Comparison of ENCODE assay signal across 15 cellular contexts in the genomic region with DNA sequence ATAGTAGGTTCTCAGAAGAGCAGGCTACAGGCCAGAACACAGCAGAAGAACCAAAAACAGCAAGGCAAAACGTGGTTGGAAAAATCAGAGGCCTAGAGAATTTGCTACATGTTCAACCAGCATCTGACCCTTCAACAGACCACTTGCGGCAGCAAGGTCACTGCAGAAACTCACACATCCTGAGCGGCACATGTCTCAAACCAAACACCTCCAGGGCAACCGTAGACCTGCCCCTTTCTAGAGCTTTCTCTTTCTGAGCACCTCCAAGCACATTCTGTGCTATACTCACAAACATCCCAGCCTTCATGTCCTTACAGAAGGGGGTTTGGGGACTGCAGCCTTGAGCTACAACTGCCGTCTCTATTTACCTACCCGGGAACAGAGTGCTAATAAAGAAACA.
"Had no signal": no experiment of that assay in that cellular context is flagged by ENCODE, and none has a peak within 500 bp of the region (broad histone marks: within the 10 kb centered on the region; RNA-seq: fewer than 3 reads in every experiment).

No MANE protein-coding gene starts in this region.

- DNase-seq: activated naive CD4-positive, alpha-beta T cell treated with anti-CD3 and anti-CD28 coated beads for 36 hours; activated T-cell treated with anti-CD3 and anti-CD28 coated beads for 4 hours; body of pancreas; glutamatergic neuron; ovary; stimulated activated CD4-positive, alpha-beta T cell treated with anti-CD3 and anti-CD28 coated beads, Interleukin-4, amount 100 ng/mL, for 1 hour; stimulated activated CD8-positive, alpha-beta memory T cell treated with anti-CD3 and anti-CD28 coated beads, Interleukin-4, amount 100 ng/mL, for 48 hours; stimulated activated naive CD8-positive, alpha-beta T cell treated with anti-CD3 and anti-CD28 coated beads, Interleukin-15, amount 100 ng/mL, for 72 hours; testis; upper lobe of right lung had no signal

- ATAC-seq: activated T-helper 17 cell treated with anti-CD3 and anti-CD28 coated beads, Interleukin-2, amount 50 U/mL, for 72 hours; body of pancreas; left lobe of liver; stimulated activated naive CD8-positive, alpha-beta T cell treated with anti-CD3 and anti-CD28 coated beads, Interleukin-15, amount 100 ng/mL, for 72 hours; upper lobe of right lung had no signal

- H3K27me3 Mint-ChIP-seq: activated T-helper 17 cell treated with anti-CD3 and anti-CD28 coated beads, Interleukin-2, amount 50 U/mL, for 72 hours; dendritic cell treated with granulocyte-macrophage colony-stimulating factor and Interleukin-4, amounts not matched to agents 40 ng/mL and 50 ng/mL, for 4 days; memory B cell; stimulated activated naive CD8-positive, alpha-beta T cell treated with anti-CD3 and anti-CD28 coated beads, Interleukin-15, amount 100 ng/mL, for 72 hours had no signal

- H3K4me3 Mint-ChIP-seq: activated naive CD4-positive, alpha-beta T cell treated with anti-CD3 and anti-CD28 coated beads for 36 hours; dendritic cell treated with granulocyte-macrophage colony-stimulating factor and Interleukin-4, amounts not matched to agents 40 ng/mL and 50 ng/mL, for 4 days; memory B cell had no signal

- H3K27ac Mint-ChIP-seq: activated naive CD4-positive, alpha-beta T cell treated with anti-CD3 and anti-CD28 coated beads for 36 hours had no signal

- FAIRE-seq: islet of Langerhans had no signal
